1 cellular context compared by ENCODE assay signal in genomic region chr17:752002-752619, GRCh38.
TF ChIP-seq lines count a peak whose summit lies in the region.

Gene GEMIN4 (minus strand): TSS chr17:752264. CDS start chr17:752142, 122 bp downstream.

TF ChIP-seq in GM12878, 131 proteins besides CTCF, POLR2A, EP300 and RAD21 (continued from another document):
- TF ChIP-seq ZBTB40 (IDR thresholded peaks at IDR 0.05; ENCODE audit: borderline replicate concordance) (no peak), IRF4 (IDR thresholded peaks at IDR 0.05; ENCODE audit: low read depth, low read length) (no peak), ZBTB4 (CRISPR knock-in tag; IDR thresholded peaks at IDR 0.05) (no peak), SREBF1 (IDR thresholded peaks at IDR 0.05; ENCODE audit: low read length) (no peak), ZNF384 (IDR thresholded peaks at IDR 0.05; ENCODE audit: borderline replicate concordance, low read depth, low read length) (no peak), USF1 (IDR thresholded peaks at IDR 0.05; ENCODE audit: borderline replicate concordance, extremely low read length, insufficient read depth, low read depth, low read length) (no peak), BMI1 (IDR thresholded peaks at IDR 0.05; ENCODE audit: borderline replicate concordance) (no peak), SMARCA5 (IDR thresholded peaks at IDR 0.05) (peak; percentile 68; the same call in 1 of the 2 replicates), MYB (IDR thresholded peaks at IDR 0.05; ENCODE audit: borderline replicate concordance, low read depth, low read length) (no peak), HSF1 (IDR thresholded peaks at IDR 0.05; ENCODE audit: low read depth, low read length) (no peak), LARP7 (IDR thresholded peaks at IDR 0.05) (peak; percentile 76), ZNF274 (IDR thresholded peaks at IDR 0.05; ENCODE audit: insufficient read depth, insufficient read length) (no peak), FOXM1 (IDR thresholded peaks at IDR 0.05; ENCODE audit: low read depth, low read length) (no peak), RBBP5 (conservative IDR thresholded peaks at IDR 0.05) (no peak), CHD1 (IDR thresholded peaks at IDR 0.05; ENCODE audit: low read depth, low read length) (no peak), RAD51 (IDR thresholded peaks at IDR 0.05) (no peak), BCL11A (IDR thresholded peaks at IDR 0.05; ENCODE audit: low read depth, low read length) (no peak), PBX3 (IDR thresholded peaks at IDR 0.05; ENCODE audit: insufficient replicate concordance, low read depth, low read length) (no peak), ATF2 (IDR thresholded peaks at IDR 0.05; ENCODE audit: low read length) (no peak), MTA3 (IDR thresholded peaks at IDR 0.05; ENCODE audit: borderline replicate concordance, low read length) (no peak), MAX (IDR thresholded peaks at IDR 0.05; ENCODE audit: low read depth, low read length) (0 out of 2 replicates have a peak, but pooled peaks have one; percentile 40), CREB1 (IDR thresholded peaks at IDR 0.05; ENCODE audit: low read depth) (peak; percentile 43; the same call in 1 of the 2 replicates), NRF1 (conservative IDR thresholded peaks at IDR 0.05; ENCODE audit: low read depth, low read length) (peak; percentile 65), STAT3 (IDR thresholded peaks at IDR 0.05; ENCODE audit: low read depth, low read length) (no peak), SIN3A (IDR thresholded peaks at IDR 0.05; ENCODE audit: low read depth, low read length) (0 out of 2 replicates have a peak, but pooled peaks have one; percentile 36), HCFC1 (IDR thresholded peaks at IDR 0.05; ENCODE audit: low read length) (peak; percentile 34; the same call in 1 of the 2 replicates), CBX3 (IDR thresholded peaks at IDR 0.05; ENCODE audit: borderline replicate concordance, low read depth) (no peak), SIX5 (IDR thresholded peaks at IDR 0.05; ENCODE audit: low read depth, low read length, severe bottlenecking) (peak; percentile 2), FOXK2 (IDR thresholded peaks at IDR 0.05) (no peak), EZH2 (IDR thresholded peaks at IDR 0.05; ENCODE audit: borderline replicate concordance, control insufficient read depth, low read depth, low read length) (no peak), FOS (IDR thresholded peaks at IDR 0.05; ENCODE audit: borderline replicate concordance, extremely low read depth, insufficient read length) (no peak), TBL1XR1 (IDR thresholded peaks at IDR 0.05; ENCODE audit: low read depth, low read length) (no peak), RELA (IDR thresholded peaks at IDR 0.05; ENCODE audit: borderline replicate concordance, partially characterized antibody) (peak; percentile 48), SMAD5 (IDR thresholded peaks at IDR 0.05; ENCODE audit: low read depth) (0 out of 2 replicates have a peak, but pooled peaks have one; percentile 44), RUNX3 (IDR thresholded peaks at IDR 0.05; ENCODE audit: low read length) (0 out of 2 replicates have a peak, but pooled peaks have one; percentile 35), ASH2L (IDR thresholded peaks at IDR 0.05; ENCODE audit: borderline replicate concordance, low read depth) (no peak), REST (IDR thresholded peaks at IDR 0.05; ENCODE audit: low read depth, low read length) (no peak), ETV6 (conservative IDR thresholded peaks at IDR 0.05 in 1 of 2, IDR thresholded peaks at IDR 0.05 in 1 of 2; ENCODE audit: borderline replicate concordance in 1 of 2, low read depth in 1 of 2) (no peak), CREM (IDR thresholded peaks at IDR 0.05; ENCODE audit: low read depth) (no peak), YBX1 (IDR thresholded peaks at IDR 0.05) (no peak), NR2C2 (IDR thresholded peaks at IDR 0.05; ENCODE audit: borderline replicate concordance, control insufficient read depth, insufficient read length, low read depth) (no peak), E2F4 (IDR thresholded peaks at IDR 0.05; ENCODE audit: low read depth, low read length) (peak; percentile 66; the same call in 1 of the 2 replicates), ATF3 (IDR thresholded peaks at IDR 0.05; ENCODE audit: borderline replicate concordance, extremely low read depth, low read depth, low read length) (no peak), YY1 (IDR thresholded peaks at IDR 0.05; ENCODE audit: low read depth, low read length) (no peak; the same call in 1 of the 2 replicates), MEF2A (IDR thresholded peaks at IDR 0.05; ENCODE audit: insufficient read depth, low read depth, low read length) (no peak), RB1 (IDR thresholded peaks at IDR 0.05; ENCODE audit: borderline replicate concordance) (peak; percentile 91), TCF12 (IDR thresholded peaks at IDR 0.05; ENCODE audit: low read depth, low read length) (no peak), CHD4 (IDR thresholded peaks at IDR 0.05) (no peak), MEF2B (IDR thresholded peaks at IDR 0.05; ENCODE audit: partially characterized antibody, poor library complexity, severe bottlenecking) (peak; percentile 44)
